ENCODE assay signal across 1 cellular context in genomic region chr17:39927101-39927927, GRCh38.
TF ChIP-seq lines count a peak whose summit lies in the region.

A gene with protein sequence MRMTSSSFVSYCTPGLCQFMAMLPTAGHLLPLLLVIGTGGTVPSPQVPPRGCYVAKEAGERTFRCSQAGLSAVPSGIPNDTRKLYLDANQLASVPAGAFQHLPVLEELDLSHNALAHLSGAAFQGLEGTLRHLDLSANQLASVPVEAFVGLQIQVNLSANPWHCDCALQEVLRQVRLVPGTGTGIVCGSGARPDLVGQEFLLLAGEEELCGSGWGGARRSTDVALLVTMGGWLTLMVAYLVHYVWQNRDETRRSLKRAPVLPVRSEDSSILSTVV (plus strand): TSS chr17:39927732. CDS start chr17:39941524, 13,792 bp downstream.
Gene ORMDL3, minus strand, starts transcription at chr17:39927601. Its CDS starts 3,398 bp downstream, at chr17:39924203.

TF ChIP-seq in HepG2, 621 proteins besides CTCF, POLR2A, EP300 and RAD21 (continued from another document and continues in another):
- TF ChIP-seq KIAA2018 (CRISPR knock-in tag; IDR thresholded peaks at IDR 0.05; ENCODE audit: borderline replicate concordance) (no peak), CBX2 (IDR thresholded peaks at IDR 0.05; ENCODE audit: low read depth, low read length) (no peak), CBX2 (CRISPR knock-in tag; IDR thresholded peaks at IDR 0.05; ENCODE audit: low read depth) (0 out of 2 replicates have a peak, but pooled peaks have one; percentile 23), TCF12 (IDR thresholded peaks at IDR 0.05) (no peak), TCF12 (CRISPR knock-in tag; IDR thresholded peaks at IDR 0.05) (no peak), FOXP1 (IDR thresholded peaks at IDR 0.05) (no peak), FOXP1 (CRISPR knock-in tag; IDR thresholded peaks at IDR 0.05) (no peak; the same call in 1 of the 2 replicates), ZC3H13 (CRISPR knock-in tag; IDR thresholded peaks at IDR 0.05) (0 out of 2 replicates have a peak, but pooled peaks have one; percentile 45), SIX1 (CRISPR knock-in tag; IDR thresholded peaks at IDR 0.05; ENCODE audit: borderline replicate concordance) (no peak; the same call in 1 of the 2 replicates), ZNF589 (CRISPR knock-in tag; conservative IDR thresholded peaks at IDR 0.05) (no peak), PHF8 (CRISPR knock-in tag; IDR thresholded peaks at IDR 0.05) (peak; percentile 94), ETV5 (CRISPR knock-in tag; IDR thresholded peaks at IDR 0.05; ENCODE audit: borderline replicate concordance) (peak; percentile 72; the same call in 1 of the 2 replicates), HNF1B (CRISPR knock-in tag; IDR thresholded peaks at IDR 0.05) (peak; percentile 90), JARID2 (CRISPR knock-in tag; IDR thresholded peaks at IDR 0.05; ENCODE audit: insufficient replicate concordance) (peak; percentile 6), ARID3A (IDR thresholded peaks at IDR 0.05; ENCODE audit: low read depth, low read length) (peak; percentile 50; the same call in 1 of the 2 replicates), PCBP2 (optimal IDR thresholded peaks at IDR 0.05; ENCODE audit: low read depth, low read length, poor library complexity, severe bottlenecking) (no peak), ZNF563 (CRISPR knock-in tag; IDR thresholded peaks at IDR 0.05) (peak; percentile 63; the same call in 1 of the 2 replicates), ZIK1 (CRISPR knock-in tag; IDR thresholded peaks at IDR 0.05; ENCODE audit: borderline replicate concordance, low read depth) (no peak), NCOA5 (CRISPR knock-in tag; IDR thresholded peaks at IDR 0.05) (no peak), KAT2B (IDR thresholded peaks at IDR 0.05; ENCODE audit: borderline replicate concordance, low read depth, low read length) (no peak), ZZZ3 (CRISPR knock-in tag; IDR thresholded peaks at IDR 0.05; ENCODE audit: borderline replicate concordance) (no peak), ZNF547 (CRISPR knock-in tag; IDR thresholded peaks at IDR 0.05) (no peak), MBD4 (IDR thresholded peaks at IDR 0.05; ENCODE audit: borderline replicate concordance, low read length) (no peak), ATRX (CRISPR knock-in tag; IDR thresholded peaks at IDR 0.05; ENCODE audit: borderline replicate concordance) (no peak), SMAD3 (CRISPR knock-in tag; IDR thresholded peaks at IDR 0.05) (peak; percentile 90; the same call in 1 of the 2 replicates), PTBP1 (IDR thresholded peaks at IDR 0.05; ENCODE audit: low read depth, low read length, poor library complexity, severe bottlenecking) (no peak), ATF7-NPFF (CRISPR knock-in tag; IDR thresholded peaks at IDR 0.05; ENCODE audit: low read depth) (peak; percentile 28), MAZ (IDR thresholded peaks at IDR 0.05; ENCODE audit: borderline replicate concordance, low read depth, low read length) (peak; percentile 82), MAZ (CRISPR knock-in tag; IDR thresholded peaks at IDR 0.05; ENCODE audit: low read depth) (peak; percentile 87), SPEN (CRISPR knock-in tag; IDR thresholded peaks at IDR 0.05; ENCODE audit: low read depth) (peak; percentile 86), CAMTA2 (CRISPR knock-in tag; IDR thresholded peaks at IDR 0.05; ENCODE audit: borderline replicate concordance) (no peak)
- TF ChIP-seq, protein P1, sequence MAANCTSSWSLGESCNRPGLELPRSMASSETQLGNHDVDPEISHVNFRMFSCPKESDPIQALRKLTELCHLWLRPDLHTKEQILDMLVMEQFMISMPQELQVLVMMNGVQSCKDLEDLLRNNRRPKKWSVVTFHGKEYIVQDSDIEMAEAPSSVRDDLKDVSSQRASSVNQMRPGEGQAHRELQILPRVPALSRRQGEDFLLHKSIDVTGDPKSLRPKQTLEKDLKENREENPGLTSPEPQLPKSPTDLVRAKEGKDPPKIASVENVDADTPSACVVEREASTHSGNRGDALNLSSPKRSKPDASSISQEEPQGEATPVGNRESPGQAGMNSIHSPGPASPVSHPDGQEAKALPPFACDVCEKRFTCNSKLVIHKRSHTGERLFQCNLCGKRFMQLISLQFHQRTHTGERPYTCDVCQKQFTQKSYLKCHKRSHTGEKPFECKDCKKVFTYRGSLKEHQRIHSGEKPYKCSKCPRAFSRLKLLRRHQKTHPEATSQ (CRISPR knock-in tag; IDR thresholded peaks at IDR 0.05; ENCODE audit: borderline replicate concordance), result no peak
- TF ChIP-seq, protein P2, sequence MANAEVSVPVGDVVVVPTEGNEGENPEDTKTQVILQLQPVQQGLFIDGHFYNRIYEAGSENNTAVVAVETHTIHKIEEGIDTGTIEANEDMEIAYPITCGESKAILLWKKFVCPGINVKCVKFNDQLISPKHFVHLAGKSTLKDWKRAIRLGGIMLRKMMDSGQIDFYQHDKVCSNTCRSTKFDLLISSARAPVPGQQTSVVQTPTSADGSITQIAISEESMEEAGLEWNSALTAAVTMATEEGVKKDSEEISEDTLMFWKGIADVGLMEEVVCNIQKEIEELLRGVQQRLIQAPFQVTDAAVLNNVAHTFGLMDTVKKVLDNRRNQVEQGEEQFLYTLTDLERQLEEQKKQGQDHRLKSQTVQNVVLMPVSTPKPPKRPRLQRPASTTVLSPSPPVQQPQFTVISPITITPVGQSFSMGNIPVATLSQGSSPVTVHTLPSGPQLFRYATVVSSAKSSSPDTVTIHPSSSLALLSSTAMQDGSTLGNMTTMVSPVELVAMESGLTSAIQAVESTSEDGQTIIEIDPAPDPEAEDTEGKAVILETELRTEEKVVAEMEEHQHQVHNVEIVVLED (CRISPR knock-in tag; IDR thresholded peaks at IDR 0.05; ENCODE audit: borderline replicate concordance), result peak; percentile 95
- TF ChIP-seq, protein P3, sequence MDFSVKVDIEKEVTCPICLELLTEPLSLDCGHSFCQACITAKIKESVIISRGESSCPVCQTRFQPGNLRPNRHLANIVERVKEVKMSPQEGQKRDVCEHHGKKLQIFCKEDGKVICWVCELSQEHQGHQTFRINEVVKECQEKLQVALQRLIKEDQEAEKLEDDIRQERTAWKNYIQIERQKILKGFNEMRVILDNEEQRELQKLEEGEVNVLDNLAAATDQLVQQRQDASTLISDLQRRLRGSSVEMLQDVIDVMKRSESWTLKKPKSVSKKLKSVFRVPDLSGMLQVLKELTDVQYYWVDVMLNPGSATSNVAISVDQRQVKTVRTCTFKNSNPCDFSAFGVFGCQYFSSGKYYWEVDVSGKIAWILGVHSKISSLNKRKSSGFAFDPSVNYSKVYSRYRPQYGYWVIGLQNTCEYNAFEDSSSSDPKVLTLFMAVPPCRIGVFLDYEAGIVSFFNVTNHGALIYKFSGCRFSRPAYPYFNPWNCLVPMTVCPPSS (IDR thresholded peaks at IDR 0.05), result no peak
- TF ChIP-seq, protein P4, sequence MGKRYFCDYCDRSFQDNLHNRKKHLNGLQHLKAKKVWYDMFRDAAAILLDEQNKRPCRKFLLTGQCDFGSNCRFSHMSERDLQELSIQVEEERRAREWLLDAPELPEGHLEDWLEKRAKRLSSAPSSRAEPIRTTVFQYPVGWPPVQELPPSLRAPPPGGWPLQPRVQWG (CRISPR knock-in tag; IDR thresholded peaks at IDR 0.05; ENCODE audit: borderline replicate concordance, low read depth), result no peak
- TF ChIP-seq, protein P5, sequence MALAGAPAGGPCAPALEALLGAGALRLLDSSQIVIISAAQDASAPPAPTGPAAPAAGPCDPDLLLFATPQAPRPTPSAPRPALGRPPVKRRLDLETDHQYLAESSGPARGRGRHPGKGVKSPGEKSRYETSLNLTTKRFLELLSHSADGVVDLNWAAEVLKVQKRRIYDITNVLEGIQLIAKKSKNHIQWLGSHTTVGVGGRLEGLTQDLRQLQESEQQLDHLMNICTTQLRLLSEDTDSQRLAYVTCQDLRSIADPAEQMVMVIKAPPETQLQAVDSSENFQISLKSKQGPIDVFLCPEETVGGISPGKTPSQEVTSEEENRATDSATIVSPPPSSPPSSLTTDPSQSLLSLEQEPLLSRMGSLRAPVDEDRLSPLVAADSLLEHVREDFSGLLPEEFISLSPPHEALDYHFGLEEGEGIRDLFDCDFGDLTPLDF (CRISPR knock-in tag; IDR thresholded peaks at IDR 0.05), result peak; percentile 71; the same call in 1 of the 2 replicates
- TF ChIP-seq, protein P6, sequence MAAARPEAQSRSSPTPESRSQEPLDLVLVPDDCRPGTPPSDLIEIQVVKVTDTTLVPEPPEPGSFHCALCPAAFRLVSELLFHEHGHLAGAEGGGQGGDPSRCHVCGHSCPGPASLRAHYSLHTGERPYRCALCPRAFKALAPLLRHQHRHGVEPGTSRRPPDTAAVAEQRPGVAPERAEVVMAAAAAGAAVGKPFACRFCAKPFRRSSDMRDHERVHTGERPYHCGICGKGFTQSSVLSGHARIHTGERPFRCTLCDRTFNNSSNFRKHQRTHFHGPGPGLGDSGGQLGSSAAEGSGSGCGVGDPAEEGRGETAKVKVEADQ (CRISPR knock-in tag; IDR thresholded peaks at IDR 0.05; ENCODE audit: borderline replicate concordance), result no peak; the same call in 1 of the 2 replicates
